In genomic region chr4:78734451-78735003, GRCh38 we compare ENCODE assay signal across 25 cellular contexts. TPM values are rescaled to one million over a fixed set of nuclear protein-coding genes. Genes with fewer than 3 reads are reported as not detected.
A peak's percentile ranks its signal among the peaks of the same experiment; 100 is the strongest.
DNase-seq lines count a peak whose midpoint lies in the region; ATAC-seq and TF ChIP-seq lines count a peak whose summit lies in the region.
"Had no signal": no experiment of that assay in that cellular context is flagged by ENCODE, and none has a peak within 500 bp of the region (broad histone marks: within the 10 kb centered on the region; RNA-seq: fewer than 3 reads in every experiment).

No MANE protein-coding gene starts in this region.

- H3K9me3 Mint-ChIP-seq in dendritic cell treated with granulocyte-macrophage colony-stimulating factor and Interleukin-4, amounts not matched to agents 40 ng/mL and 50 ng/mL, for 4 days: no peaks in the 10 kb centered on the region
- peaks cover 0 to 4% of the 10 kb centered on the region in 2 donors for H3K9me3 Mint-ChIP-seq in stimulated activated naive B cell treated with anti-CD40 and anti-IgM and Interleukin-4, amounts not matched to agents 10 μg/mL and 1 μg/mL and 100 μg/mL, for 72 hours
- H3K9me3 Mint-ChIP-seq: activated CD4-positive, alpha-beta memory T cell treated with anti-CD3 and anti-CD28 coated beads for 36 hours; activated naive CD4-positive, alpha-beta T cell treated with anti-CD3 and anti-CD28 coated beads, Interleukin-2, amount 50 U/mL, for 24 hours; activated T-helper 17 cell treated with anti-CD3 and anti-CD28 coated beads, Interleukin-2, amount 50 U/mL, for 72 hours; T-helper 2 cell treated with Interferon-gamma antibody and Interleukin-4, amounts not matched to agents 5 μg/mL and 100 μg/mL, for 36 hours; type B pancreatic cell had no signal

- no peaks in the 10 kb centered on the region for H4K20me1 ChIP-seq in OCI-LY3 (ENCODE audit: insufficient read depth, low read length)

- H3K4me1 ChIP-seq in OCI-LY3 (ENCODE audit: low read length) (peaks cover 30% of the 10 kb centered on the region), ascending aorta (no peaks in the 10 kb centered on the region)
- H3K4me1 ChIP-seq: lower lobe of right lung, psoas muscle had no signal

- H3K4me3 ChIP-seq in OCI-LY3 (ENCODE audit: low read length) (no peak overlapping the region), ascending aorta (no peak overlapping the region)
- H3K4me3 ChIP-seq: lower lobe of right lung, psoas muscle had no signal

- TF ChIP-seq CTCF in OCI-LY3 (IDR thresholded peaks at IDR 0.05; ENCODE audit: low read depth, low read length): no peak
- TF ChIP-seq CTCF in ascending aorta (IDR thresholded peaks at IDR 0.05): no peak

- H3K9me3 ChIP-seq in OCI-LY3 (ENCODE audit: insufficient read depth, low read length) (no peaks in the 10 kb centered on the region), ascending aorta (no peaks in the 10 kb centered on the region)
- H3K9me3 ChIP-seq: lower lobe of right lung, psoas muscle had no signal

- no peak overlapping the region for H3K4me3 Mint-ChIP-seq in dendritic cell treated with granulocyte-macrophage colony-stimulating factor and Interleukin-4, amounts not matched to agents 40 ng/mL and 50 ng/mL, for 4 days
- H3K4me3 Mint-ChIP-seq in stimulated activated naive B cell treated with anti-CD40 and anti-IgM and Interleukin-4, amounts not matched to agents 10 μg/mL and 1 μg/mL and 100 μg/mL, for 72 hours: no peak overlapping the region
- H3K4me3 Mint-ChIP-seq: activated CD4-positive, alpha-beta memory T cell treated with anti-CD3 and anti-CD28 coated beads for 36 hours; activated naive CD4-positive, alpha-beta T cell treated with anti-CD3 and anti-CD28 coated beads, Interleukin-2, amount 50 U/mL, for 24 hours; activated T-helper 17 cell treated with anti-CD3 and anti-CD28 coated beads, Interleukin-2, amount 50 U/mL, for 72 hours; T-helper 2 cell treated with Interferon-gamma antibody and Interleukin-4, amounts not matched to agents 5 μg/mL and 100 μg/mL, for 36 hours; type B pancreatic cell had no signal

- ATAC-seq in stimulated activated naive B cell treated with anti-CD40 and anti-IgM and Interleukin-4, amounts not matched to agents 10 μg/mL and 1 μg/mL and 100 μg/mL, for 72 hours (replicated peaks): peak; percentile 15 to 19
- ATAC-seq in HG02642 (IDR thresholded peaks at IDR 0.05; ENCODE audit: poor library complexity, unreplicated experiment): no peak
- ATAC-seq: activated T-helper 17 cell treated with anti-CD3 and anti-CD28 coated beads, Interleukin-2, amount 50 U/mL, for 72 hours; HCT116; HepG2; lower lobe of right lung; psoas muscle had no signal

- no peaks in the 10 kb centered on the region for H3K36me3 Mint-ChIP-seq in dendritic cell treated with granulocyte-macrophage colony-stimulating factor and Interleukin-4, amounts not matched to agents 40 ng/mL and 50 ng/mL, for 4 days (ENCODE audit: low read depth)
- peaks cover 0 to 2% of the 10 kb centered on the region in 2 donors for H3K36me3 Mint-ChIP-seq in stimulated activated naive B cell treated with anti-CD40 and anti-IgM and Interleukin-4, amounts not matched to agents 10 μg/mL and 1 μg/mL and 100 μg/mL, for 72 hours
- H3K36me3 Mint-ChIP-seq: activated CD4-positive, alpha-beta memory T cell treated with anti-CD3 and anti-CD28 coated beads for 36 hours; activated naive CD4-positive, alpha-beta T cell treated with anti-CD3 and anti-CD28 coated beads, Interleukin-2, amount 50 U/mL, for 24 hours; type B pancreatic cell had no signal

- H3K4me2 ChIP-seq in OCI-LY3 (ENCODE audit: low read length): peak overlapping the region; percentile 25; the same call in 1 of the 2 replicates

- H3K27ac ChIP-seq in OCI-LY3 (ENCODE audit: low read length) (no peak overlapping the region), ascending aorta (no peak overlapping the region)
- H3K27ac ChIP-seq: HL-60, lower lobe of right lung, psoas muscle, WERI-Rb-1 had no signal

- H3K4me1 Mint-ChIP-seq in dendritic cell treated with granulocyte-macrophage colony-stimulating factor and Interleukin-4, amounts not matched to agents 40 ng/mL and 50 ng/mL, for 4 days (ENCODE audit: low read depth): peaks cover 41% of the 10 kb centered on the region
- peaks cover 26 to 48% of the 10 kb centered on the region in 2 donors for H3K4me1 Mint-ChIP-seq in stimulated activated naive B cell treated with anti-CD40 and anti-IgM and Interleukin-4, amounts not matched to agents 10 μg/mL and 1 μg/mL and 100 μg/mL, for 72 hours
- H3K4me1 Mint-ChIP-seq: activated T-helper 17 cell treated with anti-CD3 and anti-CD28 coated beads, Interleukin-2, amount 50 U/mL, for 72 hours had no signal

- H3K9ac ChIP-seq in OCI-LY3 (ENCODE audit: low read length): no peak overlapping the region

- no peaks in the 10 kb centered on the region for H3K27me3 Mint-ChIP-seq in dendritic cell treated with granulocyte-macrophage colony-stimulating factor and Interleukin-4, amounts not matched to agents 40 ng/mL and 50 ng/mL, for 4 days
- no peaks in the 10 kb centered on the region for H3K27me3 Mint-ChIP-seq in stimulated activated naive B cell treated with anti-CD40 and anti-IgM and Interleukin-4, amounts not matched to agents 10 μg/mL and 1 μg/mL and 100 μg/mL, for 72 hours
- H3K27me3 Mint-ChIP-seq: activated CD4-positive, alpha-beta memory T cell treated with anti-CD3 and anti-CD28 coated beads for 36 hours; activated naive CD4-positive, alpha-beta T cell treated with anti-CD3 and anti-CD28 coated beads, Interleukin-2, amount 50 U/mL, for 24 hours; activated T-helper 17 cell treated with anti-CD3 and anti-CD28 coated beads, Interleukin-2, amount 50 U/mL, for 72 hours; type B pancreatic cell had no signal

- H3K79me2 ChIP-seq in OCI-LY3 (ENCODE audit: low read length): no peaks in the 10 kb centered on the region

- DNase-seq in SIG-M5 treated with dmso at 0.1 percent for 504 hours (lab: John Stamatoyannopoulos, UW; ENCODE audit: unreplicated experiment) (peak; percentile 49), SIG-M5 (lab: John Stamatoyannopoulos, UW) (no peak), NCI-H1105 treated with DMSO at 0.1 percent for 48 hours (lab: John Stamatoyannopoulos, UW) (no peak), ascending aorta (ENCODE audit: low spot score in 2 of 2) (no peak)
- DNase-seq in stimulated activated naive B cell treated with anti-CD40 and anti-IgM and Interleukin-4, amounts not matched to agents 10 μg/mL and 1 μg/mL and 100 μg/mL, for 72 hours: no peak
- DNase-seq: 8988T; activated CD4-positive, alpha-beta memory T cell treated with anti-CD3 and anti-CD28 coated beads for 36 hours; activated CD8-positive, alpha-beta memory T cell treated with anti-CD3 and anti-CD28 coated beads, Interleukin-2, amount 50 U/mL, for 48 hours; anterior cingulate cortex; islet precursor cell; lower lobe of right lung; NCI-H1436; NCI-H446 treated with DMSO at 0.1 percent for 48 hours; psoas muscle; WERI-Rb-1 had no signal

- peak overlapping the region; percentile 68 for H3K27ac Mint-ChIP-seq in dendritic cell treated with granulocyte-macrophage colony-stimulating factor and Interleukin-4, amounts not matched to agents 40 ng/mL and 50 ng/mL, for 4 days
- peak overlapping the region; percentile 28 for H3K27ac Mint-ChIP-seq in stimulated activated naive B cell treated with anti-CD40 and anti-IgM and Interleukin-4, amounts not matched to agents 10 μg/mL and 1 μg/mL and 100 μg/mL, for 72 hours
- H3K27ac Mint-ChIP-seq: activated CD4-positive, alpha-beta memory T cell treated with anti-CD3 and anti-CD28 coated beads for 36 hours; activated naive CD4-positive, alpha-beta T cell treated with anti-CD3 and anti-CD28 coated beads, Interleukin-2, amount 50 U/mL, for 24 hours; activated T-helper 17 cell treated with anti-CD3 and anti-CD28 coated beads, Interleukin-2, amount 50 U/mL, for 72 hours; T-helper 2 cell treated with Interferon-gamma antibody and Interleukin-4, amounts not matched to agents 5 μg/mL and 100 μg/mL, for 36 hours; type B pancreatic cell had no signal

- no peak overlapping the region for H2AFZ ChIP-seq in OCI-LY3 (ENCODE audit: low read depth, low read length)

- intact Hi-C loops in dendritic cell treated with granulocyte-macrophage colony-stimulating factor and Interleukin-4, amounts not matched to agents 40 ng/mL and 50 ng/mL, for 4 days (cut with micrococcal nuclease): no loop called here
- intact Hi-C loops in ascending aorta (cut with DNase I): no loop called here

- no peaks in the 10 kb centered on the region for H3K27me3 ChIP-seq in OCI-LY3 (ENCODE audit: low read depth, low read length)
- no peaks in the 10 kb centered on the region for H3K27me3 ChIP-seq in ascending aorta

- H3K36me3 ChIP-seq in OCI-LY3 (replicated peaks; ENCODE audit: low read depth, low read length): no peaks in the 10 kb centered on the region
- H3K36me3 ChIP-seq in ascending aorta: no peaks in the 10 kb centered on the region
- H3K36me3 ChIP-seq: lower lobe of right lung, WERI-Rb-1 had no signal

RNA-seq across cellular contexts. Expression of gene BMP2K, which starts 41.6 kb away (rescaled TPM):
- 16.6 TPM for total RNA-seq in ascending aorta
